In genomic region chr13:24905242-24905641, GRCh38 we compare ENCODE assay signal across 25 cellular contexts.
DNase-seq lines count a peak whose midpoint lies in the region; ATAC-seq and TF ChIP-seq lines count a peak whose summit lies in the region.
"Had no signal": no experiment of that assay in that cellular context is flagged by ENCODE, and none has a peak within 500 bp of the region (broad histone marks: within the 10 kb centered on the region; RNA-seq: fewer than 3 reads in every experiment).

No MANE protein-coding gene starts in this region.

- no peak overlapping the region for H3K4me3 ChIP-seq in NB4 (ENCODE audit: low read depth, low read length)
- H3K4me3 ChIP-seq in choroid plexus epithelial cell (ENCODE audit: low read depth, low read length) = no peak overlapping the region
- H3K4me3 ChIP-seq: gastrocnemius medialis, right atrium auricular region, SJCRH30 had no signal

- no peak for TF ChIP-seq POLR2A in NB4 (IDR thresholded peaks at IDR 0.05; ENCODE audit: extremely low read depth, insufficient read length)

- TF ChIP-seq CTCF in NB4 (IDR thresholded peaks at IDR 0.05; ENCODE audit: low read depth, low read length) (no peak), choroid plexus epithelial cell (conservative IDR thresholded peaks at IDR 0.05; ENCODE audit: low read depth, low read length) (no peak)

- DNase-seq in SIG-M5 treated with dmso at 0.1 percent for 504 hours (lab: John Stamatoyannopoulos, UW; ENCODE audit: unreplicated experiment) (peak; percentile 38), SIG-M5 (lab: John Stamatoyannopoulos, UW) (no peak), NB4 (ENCODE audit: low read depth) (peak; percentile 77), choroid plexus epithelial cell (ENCODE audit: low read depth) (peak; percentile 62), renal cortical epithelial cell (ENCODE audit: low read depth) (peak; percentile 6)
- no peak for DNase-seq in central memory CD4-positive, alpha-beta T cell
- DNase-seq: activated CD4-positive, alpha-beta T cell treated with anti-CD3 and anti-CD28 coated beads, Interleukin-2, amount 10 ng/mL, durations not matched to agents 7 days and 5 days; BE2C; Calu3; dermis blood vessel endothelial cell; gastrocnemius medialis; kidney glomerular epithelial cell; mesenchymal stem cell; naive B cell; NCI-H1105 treated with DMSO at 0.1 percent for 48 hours; NCI-H526; OCI-M1; SJCRH30; stimulated activated CD4-positive, alpha-beta T cell treated with anti-CD3 and anti-CD28 coated beads, Interleukin-12 subunit alpha, Interleukin-12 subunit beta, amount 100 ng/mL, for 4 hours; substantia nigra; T-helper 17 cell had no signal

- no peak for ATAC-seq in GM18517 (IDR thresholded peaks at IDR 0.05; ENCODE audit: unreplicated experiment)
- no peak for ATAC-seq in HG02610 (IDR thresholded peaks at IDR 0.05; ENCODE audit: unreplicated experiment)
- ATAC-seq: activated T-helper 17 cell treated with anti-CD3 and anti-CD28 coated beads, Interleukin-2, amount 50 U/mL, for 72 hours; gastrocnemius medialis; T-helper 17 cell had no signal

Comparison
In these comparisons a context has a peak if more than half of its experiments do, and no peak if none do; other contexts are left out.
1. DNase-seq: peak in SIG-M5 treated with dmso at 0.1 percent for 504 hours (single experiment), NB4 (single experiment), choroid plexus epithelial cell (single experiment) and renal cortical epithelial cell (single experiment); none in SIG-M5 (single experiment) and central memory CD4-positive, alpha-beta T cell (single experiment).